In genomic region chr3:184611606-184612304, GRCh38 we compare ENCODE assay signal across 20 cellular contexts. TPM values are rescaled to one million over a fixed set of nuclear protein-coding genes. Genes with fewer than 3 reads are reported as not detected.
DNase-seq lines count a peak whose midpoint lies in the region; ATAC-seq and TF ChIP-seq lines count a peak whose summit lies in the region.
"Had no signal": no experiment of that assay in that cellular context is flagged by ENCODE, and none has a peak within 500 bp of the region (broad histone marks: within the 10 kb centered on the region; RNA-seq: fewer than 3 reads in every experiment).

No MANE protein-coding gene starts in this region.

- H2BK5ac ChIP-seq in IMR-90 (ENCODE audit: low read depth, low read length, poor library complexity, severe bottlenecking): no peak overlapping the region

- POLR2A ChIA-PET in IMR-90 (lab: Charles Lee; ENCODE audit: unreplicated experiment): no interaction called here
- POLR2A ChIA-PET in activated CD4-positive, alpha-beta T cell treated with anti-CD3 and anti-CD28 coated beads for 36 hours (lab: Charles Lee): no interaction called here

- H4K20me1 ChIP-seq in IMR-90 (ENCODE audit: insufficient read depth, low read length) (no peaks in the 10 kb centered on the region; the same call in 1 of the 2 replicates), hepatocyte (ENCODE audit: insufficient read depth, poor library complexity, severe bottlenecking) (no peaks in the 10 kb centered on the region)

- no peak for TF ChIP-seq POLR2A in IMR-90 (IDR thresholded peaks at IDR 0.05; ENCODE audit: low read depth, low read length)

- H3K4me2 ChIP-seq in IMR-90 (ENCODE audit: low read depth, low read length) (no peak overlapping the region), hepatocyte (no peak overlapping the region)

- no peak overlapping the region for H3K9ac ChIP-seq in IMR-90 (ENCODE audit: low read depth, low read length)

- no peaks in the 10 kb centered on the region for H3K9me2 ChIP-seq in hepatocyte (replicated peaks; ENCODE audit: insufficient read depth)

- peaks cover 0 to 6% (median 0%) of the 10 kb centered on the region in 5 experiments for H3K9me3 Mint-ChIP-seq in brain
- H3K9me3 Mint-ChIP-seq in activated CD4-positive, alpha-beta T cell treated with anti-CD3 and anti-CD28 coated beads for 36 hours (ENCODE audit: low read depth): no peaks in the 10 kb centered on the region

- no peak overlapping the region for H3K56ac ChIP-seq in IMR-90 (ENCODE audit: extremely low read depth, insufficient read depth, low read length)

- 59% methylated on average over 3 of the region's 8 CpGs; no CpG with 5 or more reads in 1 of the 2 experiments for WGBS in IMR-90 (ENCODE audit: extremely low coverage in 2 of 2, insufficient read length in 1 of 2), 2 experiments
- WGBS in hepatocyte (ENCODE audit: low lambda C conversion rate, missing lambda C conversion rate): 79% methylated on average over 8 of the region's 8 CpGs

- H3K23ac ChIP-seq in IMR-90 (ENCODE audit: low read depth, low read length): no peak overlapping the region

- H3K4me1 ChIP-seq in IMR-90 (ENCODE audit: control insufficient read depth, insufficient read depth, low read length) (peaks cover 4% of the 10 kb centered on the region; the same call in 1 of the 2 replicates), hepatocyte (ENCODE audit: insufficient read depth) (no peaks in the 10 kb centered on the region)
- H3K4me1 ChIP-seq: Peyer's patch had no signal

- no peak overlapping the region for H2BK15ac ChIP-seq in IMR-90 (ENCODE audit: low read depth, low read length)

- no peak overlapping the region for H2BK120ac ChIP-seq in IMR-90 (ENCODE audit: low read depth, low read length)

- CTCF ChIA-PET in IMR-90 (lab: Yijun Ruan, JAX): no interaction called here
- CTCF ChIA-PET in activated CD4-positive, alpha-beta T cell treated with anti-CD3 and anti-CD28 coated beads for 36 hours (lab: Charles Lee): interaction anchor here (1.3 kb wide), 1 partner anchor 239 kb away, joined by 3 read pairs; no protein-coding TSS in a partner anchor

- H3K27ac ChIP-seq in IMR-90 (ENCODE audit: insufficient read depth, low read length) (no peak overlapping the region), hepatocyte (peak overlapping the region; percentile 17)
- H3K27ac ChIP-seq: C4-2B, Peyer's patch, SK-N-MC had no signal

- H3K27me3 Mint-ChIP-seq in brain: peaks cover 17% of the 10 kb centered on the region
- peaks cover 6% of the 10 kb centered on the region for H3K27me3 Mint-ChIP-seq in activated CD4-positive, alpha-beta T cell treated with anti-CD3 and anti-CD28 coated beads for 36 hours

- H3K9me3 ChIP-seq in IMR-90 (ENCODE audit: control insufficient read depth, insufficient read depth, low read length) (no peaks in the 10 kb centered on the region), hepatocyte (ENCODE audit: low read depth) (no peaks in the 10 kb centered on the region)
- H3K9me3 ChIP-seq: Peyer's patch had no signal

- H2AK5ac ChIP-seq in IMR-90 (ENCODE audit: low read depth, low read length): no peak overlapping the region

- no peak overlapping the region for H3K18ac ChIP-seq in IMR-90 (ENCODE audit: low read depth, low read length)

- H3K14ac ChIP-seq in IMR-90 (replicated peaks; ENCODE audit: low read depth, low read length): no peak overlapping the region

- H3K36me3 ChIP-seq in IMR-90 (ENCODE audit: control insufficient read depth, insufficient read depth, low read length) (no peaks in the 10 kb centered on the region), hepatocyte (replicated peaks; ENCODE audit: insufficient read depth, low read depth) (no peaks in the 10 kb centered on the region)
- H3K36me3 ChIP-seq: Peyer's patch had no signal

- H4K5ac ChIP-seq in IMR-90 (ENCODE audit: low read depth, low read length): no peak overlapping the region

- dilution Hi-C loops in IMR-90 (cut with HindIII; ENCODE audit: low sequenced_read_pairs, unreplicated experiment): no loop called here

- no peak overlapping the region for H2AK9ac ChIP-seq in IMR-90 (replicated peaks; ENCODE audit: low read depth, low read length, poor library complexity)

- no peak overlapping the region for H3K4me3 ChIP-seq in IMR-90 (ENCODE audit: insufficient read depth, low read depth, low read length)
- H3K4me3 ChIP-seq in hepatocyte: no peak overlapping the region
- H3K4me3 ChIP-seq: Peyer's patch, SK-N-MC had no signal

- peaks cover 2% of the 10 kb centered on the region; the same call in 1 of the 2 replicates for H3K9me1 ChIP-seq in IMR-90 (ENCODE audit: insufficient read depth, low read length)

- H2AFZ ChIP-seq in IMR-90 (replicated peaks; ENCODE audit: low read length, poor library complexity) (no peak overlapping the region), hepatocyte (no peak overlapping the region)

- peaks cover 37% of the 10 kb centered on the region for H3K4me1 Mint-ChIP-seq in brain
- peaks cover 14% of the 10 kb centered on the region for H3K4me1 Mint-ChIP-seq in activated CD4-positive, alpha-beta T cell treated with anti-CD3 and anti-CD28 coated beads for 36 hours

- H3K4ac ChIP-seq in IMR-90 (ENCODE audit: low read depth, low read length): no peak overlapping the region

- H2BK20ac ChIP-seq in IMR-90 (ENCODE audit: low read depth, low read length): no peak overlapping the region

- H4K8ac ChIP-seq in IMR-90 (ENCODE audit: low read depth in 2 of 2, low read length in 2 of 2): no peak overlapping the region

- no peaks in the 10 kb centered on the region for H3K36me3 Mint-ChIP-seq in brain
- H3K36me3 Mint-ChIP-seq in activated CD4-positive, alpha-beta T cell treated with anti-CD3 and anti-CD28 coated beads for 36 hours (ENCODE audit: low read depth): no peaks in the 10 kb centered on the region

- no peak for TF ChIP-seq CTCF in IMR-90 (conservative IDR thresholded peaks at IDR 0.05; ENCODE audit: low read depth, low read length)
- TF ChIP-seq CTCF in brain (conservative IDR thresholded peaks at IDR 0.05): no peak
- TF ChIP-seq CTCF in hepatocyte (IDR thresholded peaks at IDR 0.05; ENCODE audit: poor library complexity): no peak

- no peak for TF ChIP-seq RAD21 in IMR-90 (IDR thresholded peaks at IDR 0.05; ENCODE audit: low read length)

- no peak overlapping the region for H4K91ac ChIP-seq in IMR-90 (ENCODE audit: insufficient read depth, low read depth, low read length)

- in situ Hi-C loops in IMR-90 (cut with MboI; ENCODE audit: low sequenced_read_pairs): no loop called here

- intact Hi-C loops in IMR-90 (cut with micrococcal nuclease): no loop called here
- intact Hi-C loops in sciatic nerve (cut with DNase I): no loop called here
- intact Hi-C loops in activated CD4-positive, alpha-beta T cell treated with anti-CD3 and anti-CD28 coated beads for 36 hours (cut with DNase I, micrococcal nuclease): no loop called here

- no peak overlapping the region for H3K4me3 Mint-ChIP-seq in brain
- H3K4me3 Mint-ChIP-seq in activated CD4-positive, alpha-beta T cell treated with anti-CD3 and anti-CD28 coated beads for 36 hours: no peak overlapping the region

- DNase-seq in IMR-90: peak; percentile 39
- no peak for DNase-seq in hepatocyte (ENCODE audit: low spot score)
- no peak for DNase-seq in sciatic nerve (ENCODE audit: low spot score)
- no peak for DNase-seq in stimulated activated CD4-positive, alpha-beta T cell treated with anti-CD3 and anti-CD28 coated beads, Interleukin-12 subunit alpha, Interleukin-12 subunit beta, amount 100 ng/mL, for 4 hours
- DNase-seq in activated CD4-positive, alpha-beta T cell treated with anti-CD3 and anti-CD28 coated beads for 36 hours: no peak
- no peak for DNase-seq in stimulated activated CD4-positive, alpha-beta T cell treated with anti-CD3 and anti-CD28 coated beads, Interleukin-1b, Interleukin-23, amount 100 ng/mL, for 48 hours
- DNase-seq: ACHN, AML-193, DMS79, KG1, MV-4-11, NCI-H187, NCI-H226, NCI-H526 treated with DMSO at 0.1 percent for 48 hours, Right ventricle myocardium superior had no signal

- H3K79me1 ChIP-seq in IMR-90 (ENCODE audit: low read depth in 1 of 2, low read length in 2 of 2): no peaks in the 10 kb centered on the region

- ATAC-seq in IMR-90 (ENCODE audit: low read depth) (peak; percentile 42; the same call in 1 of the 2 replicates), sciatic nerve (peak; percentile 81), HG03469 (IDR thresholded peaks at IDR 0.05; ENCODE audit: unreplicated experiment) (no peak)
- no peak for ATAC-seq in activated CD4-positive, alpha-beta T cell treated with anti-CD3 and anti-CD28 coated beads for 36 hours

- H3K27ac Mint-ChIP-seq in brain: peak overlapping the region in 3 of 5 experiments; percentile 48 to 79 (median 50)
- no peak overlapping the region for H3K27ac Mint-ChIP-seq in activated CD4-positive, alpha-beta T cell treated with anti-CD3 and anti-CD28 coated beads for 36 hours

- H3K79me2 ChIP-seq in hepatocyte: no peaks in the 10 kb centered on the region

- H3K27me3 ChIP-seq in IMR-90 (ENCODE audit: control insufficient read depth, insufficient read depth, low read length): peaks cover 19% of the 10 kb centered on the region
- H3K27me3 ChIP-seq in hepatocyte: no peaks in the 10 kb centered on the region
- H3K27me3 ChIP-seq: Peyer's patch had no signal

- BruUV-seq in IMR-90 (replicated peaks; lab: Mats Ljungman, UMichigan): no TSS peak

TF ChIP-seq in IMR-90, 13 proteins besides CTCF, POLR2A, EP300 and RAD21 (continues in another document):
- no peak for TF ChIP-seq USF2 (IDR thresholded peaks at IDR 0.05; ENCODE audit: low read depth, low read length)
- TF ChIP-seq MXI1 (IDR thresholded peaks at IDR 0.05; ENCODE audit: borderline replicate concordance, low read depth, low read length): no peak
- no peak for TF ChIP-seq RCOR1 (IDR thresholded peaks at IDR 0.05; ENCODE audit: insufficient replicate concordance, low read length)
- no peak for TF ChIP-seq MAZ (IDR thresholded peaks at IDR 0.05; ENCODE audit: borderline replicate concordance, low read depth, low read length)
- no peak for TF ChIP-seq FOS (IDR thresholded peaks at IDR 0.05; ENCODE audit: low read depth, low read length)
- no peak for TF ChIP-seq NFE2L2 (IDR thresholded peaks at IDR 0.05; ENCODE audit: low read depth, low read length)
- no peak for TF ChIP-seq CHD1 (IDR thresholded peaks at IDR 0.05; ENCODE audit: low read depth, low read length)

RNA-seq across cellular contexts. Expression of gene EPHB3, which starts 50.2 kb away (rescaled TPM):
- 0.72 and 0.83 TPM in 2 replicates for total RNA-seq in IMR-90 (2012; rRNA removed)
- 2.2 and 2.9 TPM in 2 replicates for polyA plus RNA-seq in IMR-90 (2012; rRNA removed)
- 1.6 and 3.6 TPM in 2 replicates for polyA plus RNA-seq in IMR-90 (2012; cell fraction: cytosol; rRNA removed)
- polyA plus RNA-seq in IMR-90 (2012; cell fraction: nucleus; rRNA removed; ENCODE audit: low replicate concordance): 14.5 and 15.0 TPM in 2 replicates
- 17.0 TPM for polyA plus RNA-seq in brain (ENCODE audit: insufficient read depth, low read depth, low replicate concordance)
- 5.2 and 11.0 TPM in 2 replicates for total RNA-seq in hepatocyte
- polyA plus RNA-seq in hepatocyte: 21.2 and 22.0 TPM in 2 replicates
- 15.2 TPM for total RNA-seq in sciatic nerve
- total RNA-seq in activated CD4-positive, alpha-beta T cell treated with anti-CD3 and anti-CD28 coated beads for 36 hours: not detected

Comparison
In these comparisons a context has a peak if more than half of its experiments do, and no peak if none do; other contexts are left out.
1. ATAC-seq: peak in IMR-90 (single experiment) and sciatic nerve (single experiment); none in HG03469 (single experiment) and activated CD4-positive, alpha-beta T cell treated with anti-CD3 and anti-CD28 coated beads for 36 hours (single experiment).